Comparison of ENCODE assay signal across 11 cellular contexts in the genomic region with DNA sequence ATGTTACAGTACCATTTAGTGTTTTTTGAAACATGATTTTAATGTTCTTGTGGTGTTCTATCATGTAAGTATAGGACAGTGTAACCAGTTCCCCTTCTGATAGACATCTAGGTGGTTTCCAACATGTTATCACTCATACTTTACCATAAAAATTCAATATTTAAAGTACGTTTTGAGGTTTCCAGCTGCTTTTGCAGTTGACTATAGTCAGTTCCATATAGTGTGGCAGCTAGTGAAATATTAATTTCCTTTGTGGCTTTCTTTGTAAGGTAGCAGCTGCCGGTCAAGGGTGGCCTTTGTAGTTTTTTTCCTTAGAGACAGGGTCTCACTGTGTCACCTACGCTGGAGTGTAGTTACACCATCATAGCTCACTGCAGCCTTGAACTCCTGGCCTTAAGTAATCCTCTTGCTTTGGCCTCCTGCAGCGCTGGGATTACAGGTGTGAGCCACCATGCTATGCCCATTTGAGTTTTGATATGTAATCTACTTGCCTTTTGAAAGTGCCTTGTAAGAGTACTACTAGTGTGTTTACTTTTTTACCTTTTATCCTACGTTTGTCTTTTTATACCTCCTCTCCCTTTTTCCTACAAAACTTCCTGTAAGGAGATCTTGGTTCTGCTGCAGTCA.
DNase-seq lines count a peak whose midpoint lies in the region; ATAC-seq, FAIRE-seq and TF ChIP-seq lines count a peak whose summit lies in the region.
"Had no signal": no experiment of that assay in that cellular context is flagged by ENCODE, and none has a peak within 500 bp of the region (broad histone marks: within the 10 kb centered on the region; RNA-seq: fewer than 3 reads in every experiment).

No MANE protein-coding gene starts in this region.

- TF ChIP-seq CTCF in HepG2 (CRISPR knock-in tag; IDR thresholded peaks at IDR 0.05), result no peak
- no peak for TF ChIP-seq CTCF in right lobe of liver (IDR thresholded peaks at IDR 0.05)
- no peak for TF ChIP-seq CTCF in Loucy (conservative IDR thresholded peaks at IDR 0.05; ENCODE audit: low read length)

- DNase-seq in HepG2 (ENCODE audit: low spot score) (peak; percentile 39), right lobe of liver (no peak), NCI-H1092 (lab: John Stamatoyannopoulos, UW) (no peak), NOMO-1 (lab: John Stamatoyannopoulos, UW; ENCODE audit: unreplicated experiment in 2 of 2) (no peak), D341Med (ENCODE audit: low spot score) (no peak), T1000 (lab: John Stamatoyannopoulos, UW) (no peak)

- H3K27ac ChIP-seq in HepG2 (ENCODE audit: extremely low read length, insufficient read depth, low read length) (no peak overlapping the region), right lobe of liver (no peak overlapping the region)
- H3K27ac ChIP-seq: right atrium auricular region, SK-N-MC had no signal

- H3K9me3 ChIP-seq in HepG2 (ENCODE audit: low read length), result no peaks in the 10 kb centered on the region
- H3K9me3 ChIP-seq in right lobe of liver, result no peaks in the 10 kb centered on the region
- no peaks in the 10 kb centered on the region for H3K9me3 ChIP-seq in Loucy (ENCODE audit: insufficient read depth, low read depth, low read length)
- H3K9me3 ChIP-seq: right atrium auricular region had no signal

- no peak for FAIRE-seq in HepG2 (lab: Jason Lieb, UNC)
- FAIRE-seq: endometrium had no signal

- no peak for TF ChIP-seq EP300 in HepG2 (IDR thresholded peaks at IDR 0.05; ENCODE audit: low read depth in 2 of 2, low read length in 2 of 2)
- TF ChIP-seq EP300 in HepG2 (CRISPR knock-in tag; IDR thresholded peaks at IDR 0.05; ENCODE audit: borderline replicate concordance), result no peak

- 8% methylated on average over 5 of the region's 5 CpGs for WGBS in HepG2 (ENCODE audit: low lambda C conversion rate)
- WGBS in right lobe of liver (ENCODE audit: insufficient coverage, low coverage, low lambda C conversion rate, missing lambda C conversion rate), result 40% methylated on average over 4 of the region's 5 CpGs

- H3K4me2 ChIP-seq in HepG2 (ENCODE audit: low read depth, low read length) (peak overlapping the region; percentile 13; the same call in 1 of the 2 replicates), Loucy (ENCODE audit: low read depth, low read length, poor library complexity, severe bottlenecking) (peak overlapping the region; percentile 60)

- peaks cover 8% of the 10 kb centered on the region; the same call in 1 of the 2 replicates for H3F3A ChIP-seq in Loucy (ENCODE audit: low read depth)

- TF ChIP-seq POLR2A in HepG2 (IDR thresholded peaks at IDR 0.05; ENCODE audit: insufficient read depth in 1 of 2, low read depth in 2 of 2, low read length in 2 of 2) (no peak), right lobe of liver (IDR thresholded peaks at IDR 0.05) (no peak)

- BruUV-seq in HepG2 (replicated peaks; lab: Mats Ljungman, UMichigan), result no TSS peak

- intact Hi-C loops in HepG2 (cut with micrococcal nuclease; ENCODE audit: unreplicated experiment) (no loop called here), right lobe of liver (cut with DNase I) (no loop called here)

- H3K4me3 ChIP-seq in HepG2 (replicated peaks in 1 of 3; ENCODE audit: insufficient read depth in 1 of 3, low read depth in 2 of 3, low read length in 3 of 3), result no peak overlapping the region
- H3K4me3 ChIP-seq in right lobe of liver, result no peak overlapping the region
- peak overlapping the region; percentile 40 for H3K4me3 ChIP-seq in Loucy (ENCODE audit: low read length, poor library complexity, severe bottlenecking)
- H3K4me3 ChIP-seq: right atrium auricular region, SK-N-MC had no signal

- H3K9ac ChIP-seq in HepG2 (ENCODE audit: insufficient read depth, low read depth, low read length) (no peak overlapping the region), Loucy (ENCODE audit: low read depth, low read length, poor library complexity, severe bottlenecking) (peak overlapping the region; percentile 55)

- no peak for TF ChIP-seq RAD21 in HepG2 (CRISPR knock-in tag; IDR thresholded peaks at IDR 0.05)

- no peak overlapping the region for H2AFZ ChIP-seq in HepG2 (ENCODE audit: low read length)
- no peak overlapping the region for H2AFZ ChIP-seq in Loucy (ENCODE audit: low read length)

- POLR2A ChIA-PET in HepG2 (lab: Yijun Ruan, JAX), result no interaction called here

- no peaks in the 10 kb centered on the region for H3K27me3 ChIP-seq in HepG2 (ENCODE audit: control insufficient read depth in 1 of 2, insufficient read depth in 2 of 2, low read length in 2 of 2)
- H3K27me3 ChIP-seq in right lobe of liver, result no peaks in the 10 kb centered on the region
- no peaks in the 10 kb centered on the region for H3K27me3 ChIP-seq in Loucy (ENCODE audit: insufficient read depth, low read length, poor library complexity, severe bottlenecking)
- H3K27me3 ChIP-seq: right atrium auricular region had no signal

- peaks cover 21% of the 10 kb centered on the region for H3K4me1 ChIP-seq in HepG2 (ENCODE audit: insufficient read depth, low read length)
- H3K4me1 ChIP-seq in right lobe of liver, result no peaks in the 10 kb centered on the region
- peaks cover 56% of the 10 kb centered on the region for H3K4me1 ChIP-seq in Loucy (ENCODE audit: insufficient read depth, low read length, poor library complexity, severe bottlenecking)

- H3K36me3 ChIP-seq in HepG2 (replicated peaks in 1 of 2; ENCODE audit: control insufficient read depth in 1 of 2, insufficient read depth in 2 of 2, low read length in 2 of 2), result no peaks in the 10 kb centered on the region
- H3K36me3 ChIP-seq in right lobe of liver, result no peaks in the 10 kb centered on the region
- no peaks in the 10 kb centered on the region for H3K36me3 ChIP-seq in Loucy (ENCODE audit: insufficient read depth, low read length)
- H3K36me3 ChIP-seq: right atrium auricular region had no signal

- H3K9me2 ChIP-seq in Loucy (replicated peaks; ENCODE audit: low read depth, low read length), result no peaks in the 10 kb centered on the region

- CTCF ChIA-PET in HepG2 (lab: Yijun Ruan, JAX; ENCODE audit: low intra/inter-chr PET ratio, low total read pairs), result no interaction called here

- no peaks in the 10 kb centered on the region for H4K20me1 ChIP-seq in HepG2 (ENCODE audit: insufficient read depth, low read length)
- H4K20me1 ChIP-seq in Loucy (ENCODE audit: insufficient read depth, low read length, poor library complexity, severe bottlenecking), result no peaks in the 10 kb centered on the region

- ATAC-seq in HepG2 (peak; percentile 64), right lobe of liver (no peak), HG02798 (IDR thresholded peaks at IDR 0.05; ENCODE audit: poor library complexity, unreplicated experiment) (peak; percentile 78)

- in situ Hi-C loops in HepG2 (cut with HindIII; ENCODE audit: extremely low pct_ligation_motif_present, low pct_unique_long_range_greater_than_20kb), result no loop called here

- H3K79me2 ChIP-seq in HepG2 (ENCODE audit: insufficient read depth, low read length) (no peaks in the 10 kb centered on the region), Loucy (ENCODE audit: insufficient read depth, low read length) (peaks cover 55% of the 10 kb centered on the region)

TF ChIP-seq in HepG2, 621 proteins besides CTCF, POLR2A, EP300 and RAD21 (continues in another document):
- TF ChIP-seq ATM (IDR thresholded peaks at IDR 0.05; ENCODE audit: borderline replicate concordance) (no peak), HNF4A (CRISPR knock-in tag; IDR thresholded peaks at IDR 0.05) (peak; percentile 13; the same call in 1 of the 2 replicates), ZNF274 (CRISPR knock-in tag; IDR thresholded peaks at IDR 0.05) (no peak), HIVEP1 (CRISPR knock-in tag; IDR thresholded peaks at IDR 0.05) (no peak), NR2F6 (IDR thresholded peaks at IDR 0.05) (no peak), NR2F6 (CRISPR knock-in tag; IDR thresholded peaks at IDR 0.05) (0 out of 2 replicates have a peak, but pooled peaks have one; percentile 22), ZNF263 (CRISPR knock-in tag; IDR thresholded peaks at IDR 0.05) (no peak), MIER2 (CRISPR knock-in tag; IDR thresholded peaks at IDR 0.05) (no peak), MED13 (CRISPR knock-in tag; IDR thresholded peaks at IDR 0.05) (no peak)
- TF ChIP-seq, protein P1, sequence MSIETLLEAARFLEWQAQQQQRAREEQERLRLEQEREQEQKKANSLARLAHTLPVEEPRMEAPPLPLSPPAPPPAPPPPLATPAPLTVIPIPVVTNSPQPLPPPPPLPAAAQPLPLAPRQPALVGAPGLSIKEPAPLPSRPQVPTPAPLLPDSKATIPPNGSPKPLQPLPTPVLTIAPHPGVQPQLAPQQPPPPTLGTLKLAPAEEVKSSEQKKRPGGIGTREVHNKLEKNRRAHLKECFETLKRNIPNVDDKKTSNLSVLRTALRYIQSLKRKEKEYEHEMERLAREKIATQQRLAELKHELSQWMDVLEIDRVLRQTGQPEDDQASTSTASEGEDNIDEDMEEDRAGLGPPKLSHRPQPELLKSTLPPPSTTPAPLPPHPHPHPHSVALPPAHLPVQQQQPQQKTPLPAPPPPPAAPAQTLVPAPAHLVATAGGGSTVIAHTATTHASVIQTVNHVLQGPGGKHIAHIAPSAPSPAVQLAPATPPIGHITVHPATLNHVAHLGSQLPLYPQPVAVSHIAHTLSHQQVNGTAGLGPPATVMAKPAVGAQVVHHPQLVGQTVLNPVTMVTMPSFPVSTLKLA (IDR thresholded peaks at IDR 0.05), result no peak
- TF ChIP-seq, protein P2, sequence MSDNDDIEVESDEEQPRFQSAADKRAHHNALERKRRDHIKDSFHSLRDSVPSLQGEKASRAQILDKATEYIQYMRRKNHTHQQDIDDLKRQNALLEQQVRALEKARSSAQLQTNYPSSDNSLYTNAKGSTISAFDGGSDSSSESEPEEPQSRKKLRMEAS (IDR thresholded peaks at IDR 0.05), result no peak
- TF ChIP-seq, protein P3, sequence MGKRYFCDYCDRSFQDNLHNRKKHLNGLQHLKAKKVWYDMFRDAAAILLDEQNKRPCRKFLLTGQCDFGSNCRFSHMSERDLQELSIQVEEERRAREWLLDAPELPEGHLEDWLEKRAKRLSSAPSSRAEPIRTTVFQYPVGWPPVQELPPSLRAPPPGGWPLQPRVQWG (CRISPR knock-in tag; IDR thresholded peaks at IDR 0.05; ENCODE audit: borderline replicate concordance, low read depth), result no peak
- TF ChIP-seq, protein P4, sequence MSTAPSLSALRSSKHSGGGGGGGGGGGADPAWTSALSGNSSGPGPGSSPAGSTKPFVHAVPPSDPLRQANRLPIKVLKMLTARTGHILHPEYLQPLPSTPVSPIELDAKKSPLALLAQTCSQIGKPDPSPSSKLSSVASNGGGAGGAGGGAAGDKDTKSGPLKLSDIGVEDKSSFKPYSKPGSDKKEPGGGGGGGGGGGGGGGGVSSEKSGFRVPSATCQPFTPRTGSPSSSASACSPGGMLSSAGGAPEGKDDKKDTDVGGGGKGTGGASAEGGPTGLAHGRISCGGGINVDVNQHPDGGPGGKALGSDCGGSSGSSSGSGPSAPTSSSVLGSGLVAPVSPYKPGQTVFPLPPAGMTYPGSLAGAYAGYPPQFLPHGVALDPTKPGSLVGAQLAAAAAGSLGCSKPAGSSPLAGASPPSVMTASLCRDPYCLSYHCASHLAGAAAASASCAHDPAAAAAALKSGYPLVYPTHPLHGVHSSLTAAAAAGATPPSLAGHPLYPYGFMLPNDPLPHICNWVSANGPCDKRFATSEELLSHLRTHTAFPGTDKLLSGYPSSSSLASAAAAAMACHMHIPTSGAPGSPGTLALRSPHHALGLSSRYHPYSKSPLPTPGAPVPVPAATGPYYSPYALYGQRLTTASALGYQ (CRISPR knock-in tag; IDR thresholded peaks at IDR 0.05), result no peak

Comparison
In these comparisons a context has a peak if more than half of its experiments do, and no peak if none do; other contexts are left out.
1. ATAC-seq: peak in HepG2 (single experiment) and HG02798 (single experiment); none in right lobe of liver (0 of 4).